ENCODE assay signal across 19 cellular contexts in the genomic region with DNA sequence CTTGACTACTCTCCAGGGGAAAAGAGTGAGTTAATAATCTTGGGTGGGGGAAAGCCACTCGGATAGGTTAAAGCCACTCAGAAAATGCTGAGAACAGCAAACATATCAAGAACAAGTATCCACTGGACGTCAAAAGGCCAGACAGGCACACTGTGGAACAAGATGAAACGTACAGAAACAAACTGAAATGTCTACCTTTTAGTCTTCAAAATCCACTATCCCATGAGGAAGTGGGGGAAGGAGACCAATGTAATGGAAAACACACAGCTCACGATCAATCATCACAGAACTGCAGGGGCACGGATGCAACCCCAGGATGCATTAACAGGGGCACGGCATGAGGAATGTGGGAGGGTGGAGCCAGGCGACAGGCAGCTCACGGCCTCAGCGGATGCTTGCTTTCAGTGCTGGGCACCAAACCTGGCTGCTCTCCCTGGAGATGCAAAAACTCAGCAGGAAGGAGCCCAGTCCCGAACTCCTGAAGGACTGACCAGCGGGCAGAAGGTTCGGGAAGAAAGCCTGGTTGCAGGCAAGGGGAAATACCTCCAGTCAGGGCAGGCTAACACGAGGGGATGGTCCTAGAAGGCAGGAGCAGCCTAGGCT.
"Had no signal": no experiment of that assay in that cellular context is flagged by ENCODE, and none has a peak within 500 bp of the region (broad histone marks: within the 10 kb centered on the region; RNA-seq: fewer than 3 reads in every experiment).

No MANE protein-coding gene starts in this region.

- H3K9me3 Mint-ChIP-seq: activated naive CD8-positive, alpha-beta T cell treated with anti-CD3 and anti-CD28 coated beads for 36 hours; activated T-cell treated with anti-CD3 and anti-CD28 coated beads, Interleukin-2, amount 50 U/mL, for 24 hours; natural killer cell had no signal

- H3K9me3 ChIP-seq: mucosa of descending colon, sigmoid colon, testis had no signal

- H3K27me3 ChIP-seq: hepatocyte, sigmoid colon, testis had no signal

- H3K4me1 Mint-ChIP-seq: activated CD8-positive, alpha-beta memory T cell treated with anti-CD3 and anti-CD28 coated beads, Interleukin-2, amount 10 ng/mL, durations not matched to agents 7 days and 5 days; activated naive CD8-positive, alpha-beta T cell treated with anti-CD3 and anti-CD28 coated beads for 36 hours; natural killer cell had no signal

- H3K4me2 ChIP-seq: hepatocyte had no signal

- H3K4me3 Mint-ChIP-seq: activated CD8-positive, alpha-beta memory T cell treated with anti-CD3 and anti-CD28 coated beads, Interleukin-2, amount 10 ng/mL, durations not matched to agents 7 days and 5 days; activated naive CD8-positive, alpha-beta T cell treated with anti-CD3 and anti-CD28 coated beads for 36 hours; activated T-cell treated with anti-CD3 and anti-CD28 coated beads, Interleukin-2, amount 50 U/mL, for 24 hours; natural killer cell had no signal

- DNase-seq: activated CD4-positive, alpha-beta T cell treated with anti-CD3 and anti-CD28 coated beads for 1 hour; activated CD4-positive, alpha-beta T cell treated with anti-CD3 and anti-CD28 coated beads, Interleukin-2, amount 50 U/mL, for 48 hours; activated CD8-positive, alpha-beta memory T cell treated with anti-CD3 and anti-CD28 coated beads, Interleukin-2, amount 10 ng/mL, durations not matched to agents 7 days and 5 days; activated gamma-delta T cell; activated naive CD8-positive, alpha-beta T cell treated with anti-CD3 and anti-CD28 coated beads for 36 hours; activated T-cell treated with anti-CD3 and anti-CD28 coated beads, Interleukin-2, amount 50 U/mL, for 24 hours; effector CD8-positive, alpha-beta T cell; natural killer cell; SIG-M5; sigmoid colon; stimulated activated CD4-positive, alpha-beta T cell treated with anti-CD3 and anti-CD28 coated beads, Interleukin-12 subunit alpha, Interleukin-12 subunit beta, amount 100 ng/mL, for 4 hours; stimulated activated CD4-positive, alpha-beta T cell treated with anti-CD3 and anti-CD28 coated beads, Interleukin-2, amount 100 ng/mL, for 48 hours; stimulated activated naive CD8-positive, alpha-beta T cell treated with anti-CD3 and anti-CD28 coated beads, Interleukin-15, Interleukin-2, amounts not matched to agents 100 U/mL and 50 U/mL, for 24 hours; testis had no signal

- H2AFZ ChIP-seq: hepatocyte had no signal

- H3K27ac ChIP-seq: epithelial cell of prostate, hepatocyte, testis had no signal

- H3K4me1 ChIP-seq: testis had no signal

- FAIRE-seq: colon had no signal

- H3K27ac Mint-ChIP-seq: activated CD8-positive, alpha-beta memory T cell treated with anti-CD3 and anti-CD28 coated beads, Interleukin-2, amount 10 ng/mL, durations not matched to agents 7 days and 5 days; activated naive CD8-positive, alpha-beta T cell treated with anti-CD3 and anti-CD28 coated beads for 36 hours; activated T-cell treated with anti-CD3 and anti-CD28 coated beads, Interleukin-2, amount 50 U/mL, for 24 hours; natural killer cell had no signal

- H3K36me3 Mint-ChIP-seq: activated CD8-positive, alpha-beta memory T cell treated with anti-CD3 and anti-CD28 coated beads, Interleukin-2, amount 10 ng/mL, durations not matched to agents 7 days and 5 days; activated naive CD8-positive, alpha-beta T cell treated with anti-CD3 and anti-CD28 coated beads for 36 hours; natural killer cell had no signal

- H3K4me3 ChIP-seq: hepatocyte, lung, mucosa of descending colon, sigmoid colon, testis had no signal

- ATAC-seq: activated CD8-positive, alpha-beta memory T cell treated with anti-CD3 and anti-CD28 coated beads, Interleukin-2, amount 10 ng/mL, durations not matched to agents 7 days and 5 days; natural killer cell; stimulated activated naive CD8-positive, alpha-beta T cell treated with anti-CD3 and anti-CD28 coated beads, Interleukin-15, Interleukin-2, amounts not matched to agents 100 U/mL and 50 U/mL, for 24 hours had no signal
